In genomic region chr1:9234223-9235122, GRCh38 we compare ENCODE assay signal across 1 cellular context.
A peak's percentile ranks its signal among the peaks of the same experiment; 100 is the strongest.
TF ChIP-seq lines count a peak whose summit lies in the region.

Gene H6PD, plus strand, starts transcription at chr1:9234774. Its CDS starts 10,161 bp downstream, at chr1:9244935.

TF ChIP-seq in HepG2, 621 proteins besides CTCF, POLR2A, EP300 and RAD21 (continued from another document and continues in another):
- TF ChIP-seq ZNF318 (CRISPR knock-in tag; IDR thresholded peaks at IDR 0.05), result no peak
- TF ChIP-seq ZMYM3 (CRISPR knock-in tag; IDR thresholded peaks at IDR 0.05), result peak; percentile 98
- TF ChIP-seq ADNP (CRISPR knock-in tag; IDR thresholded peaks at IDR 0.05), result peak; percentile 91
- 0 out of 2 replicates have a peak, but pooled peaks have one; percentile 36 for TF ChIP-seq ZNF232 (CRISPR knock-in tag; IDR thresholded peaks at IDR 0.05; ENCODE audit: borderline replicate concordance)
- TF ChIP-seq NFYB (CRISPR knock-in tag; IDR thresholded peaks at IDR 0.05), result no peak
- TF ChIP-seq AHR (CRISPR knock-in tag; IDR thresholded peaks at IDR 0.05), result no peak
- peak; percentile 27; the same call in 1 of the 2 replicates for TF ChIP-seq MLX (CRISPR knock-in tag; IDR thresholded peaks at IDR 0.05)
- no peak for TF ChIP-seq PRPF4 (IDR thresholded peaks at IDR 0.05; ENCODE audit: low read depth, low read length, poor library complexity, severe bottlenecking)
- TF ChIP-seq GFI1 (CRISPR knock-in tag; IDR thresholded peaks at IDR 0.05; ENCODE audit: borderline replicate concordance), result peak; percentile 85
- no peak for TF ChIP-seq ZNF354B (CRISPR knock-in tag; IDR thresholded peaks at IDR 0.05)
- TF ChIP-seq SAP130 (CRISPR knock-in tag; IDR thresholded peaks at IDR 0.05; ENCODE audit: low read depth), result peak; percentile 76; the same call in 1 of the 2 replicates
- TF ChIP-seq, protein P1, sequence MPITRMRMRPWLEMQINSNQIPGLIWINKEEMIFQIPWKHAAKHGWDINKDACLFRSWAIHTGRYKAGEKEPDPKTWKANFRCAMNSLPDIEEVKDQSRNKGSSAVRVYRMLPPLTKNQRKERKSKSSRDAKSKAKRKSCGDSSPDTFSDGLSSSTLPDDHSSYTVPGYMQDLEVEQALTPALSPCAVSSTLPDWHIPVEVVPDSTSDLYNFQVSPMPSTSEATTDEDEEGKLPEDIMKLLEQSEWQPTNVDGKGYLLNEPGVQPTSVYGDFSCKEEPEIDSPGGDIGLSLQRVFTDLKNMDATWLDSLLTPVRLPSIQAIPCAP (CRISPR knock-in tag; IDR thresholded peaks at IDR 0.05; ENCODE audit: low read depth), result no peak
- TF ChIP-seq CSRNP1 (CRISPR knock-in tag; IDR thresholded peaks at IDR 0.05), result no peak; the same call in 1 of the 2 replicates
- no peak for TF ChIP-seq FOXK2 (IDR thresholded peaks at IDR 0.05)
- TF ChIP-seq POLR2G (IDR thresholded peaks at IDR 0.05; ENCODE audit: low read depth, low read length), result peak; percentile 79
- TF ChIP-seq ZNF883 (CRISPR knock-in tag; IDR thresholded peaks at IDR 0.05; ENCODE audit: not compliant biosample characterization), result peak; percentile 49
- TF ChIP-seq NFIC (IDR thresholded peaks at IDR 0.05; ENCODE audit: low read length), result no peak
- TF ChIP-seq BRCA1 (CRISPR knock-in tag; IDR thresholded peaks at IDR 0.05), result 0 out of 2 replicates have a peak, but pooled peaks have one; percentile 19
- TF ChIP-seq ZNF180 (CRISPR knock-in tag; IDR thresholded peaks at IDR 0.05; ENCODE audit: borderline replicate concordance, low read depth), result no peak
- no peak for TF ChIP-seq GTF2F1 (IDR thresholded peaks at IDR 0.05; ENCODE audit: low read length)
- TF ChIP-seq ZNF724P (CRISPR knock-in tag; IDR thresholded peaks at IDR 0.05; ENCODE audit: borderline replicate concordance), result peak; percentile 52; the same call in 1 of the 2 replicates
- peak; percentile 77; the same call in 1 of the 2 replicates for TF ChIP-seq MXD3 (CRISPR knock-in tag; IDR thresholded peaks at IDR 0.05)
- no peak for TF ChIP-seq ZNF547 (CRISPR knock-in tag; IDR thresholded peaks at IDR 0.05)
- TF ChIP-seq ZNF629 (CRISPR knock-in tag; conservative IDR thresholded peaks at IDR 0.05), result peak; percentile 99
- TF ChIP-seq ZNF382 (CRISPR knock-in tag; IDR thresholded peaks at IDR 0.05; ENCODE audit: borderline replicate concordance), result no peak
- peak; percentile 99 for TF ChIP-seq ZFY (CRISPR knock-in tag; IDR thresholded peaks at IDR 0.05)
- TF ChIP-seq ATM (IDR thresholded peaks at IDR 0.05; ENCODE audit: borderline replicate concordance), result no peak
- TF ChIP-seq NR1H2 (CRISPR knock-in tag; IDR thresholded peaks at IDR 0.05; ENCODE audit: borderline replicate concordance, low read depth), result no peak
- no peak for TF ChIP-seq ONECUT2 (CRISPR knock-in tag; IDR thresholded peaks at IDR 0.05)
- TF ChIP-seq, protein P2, sequence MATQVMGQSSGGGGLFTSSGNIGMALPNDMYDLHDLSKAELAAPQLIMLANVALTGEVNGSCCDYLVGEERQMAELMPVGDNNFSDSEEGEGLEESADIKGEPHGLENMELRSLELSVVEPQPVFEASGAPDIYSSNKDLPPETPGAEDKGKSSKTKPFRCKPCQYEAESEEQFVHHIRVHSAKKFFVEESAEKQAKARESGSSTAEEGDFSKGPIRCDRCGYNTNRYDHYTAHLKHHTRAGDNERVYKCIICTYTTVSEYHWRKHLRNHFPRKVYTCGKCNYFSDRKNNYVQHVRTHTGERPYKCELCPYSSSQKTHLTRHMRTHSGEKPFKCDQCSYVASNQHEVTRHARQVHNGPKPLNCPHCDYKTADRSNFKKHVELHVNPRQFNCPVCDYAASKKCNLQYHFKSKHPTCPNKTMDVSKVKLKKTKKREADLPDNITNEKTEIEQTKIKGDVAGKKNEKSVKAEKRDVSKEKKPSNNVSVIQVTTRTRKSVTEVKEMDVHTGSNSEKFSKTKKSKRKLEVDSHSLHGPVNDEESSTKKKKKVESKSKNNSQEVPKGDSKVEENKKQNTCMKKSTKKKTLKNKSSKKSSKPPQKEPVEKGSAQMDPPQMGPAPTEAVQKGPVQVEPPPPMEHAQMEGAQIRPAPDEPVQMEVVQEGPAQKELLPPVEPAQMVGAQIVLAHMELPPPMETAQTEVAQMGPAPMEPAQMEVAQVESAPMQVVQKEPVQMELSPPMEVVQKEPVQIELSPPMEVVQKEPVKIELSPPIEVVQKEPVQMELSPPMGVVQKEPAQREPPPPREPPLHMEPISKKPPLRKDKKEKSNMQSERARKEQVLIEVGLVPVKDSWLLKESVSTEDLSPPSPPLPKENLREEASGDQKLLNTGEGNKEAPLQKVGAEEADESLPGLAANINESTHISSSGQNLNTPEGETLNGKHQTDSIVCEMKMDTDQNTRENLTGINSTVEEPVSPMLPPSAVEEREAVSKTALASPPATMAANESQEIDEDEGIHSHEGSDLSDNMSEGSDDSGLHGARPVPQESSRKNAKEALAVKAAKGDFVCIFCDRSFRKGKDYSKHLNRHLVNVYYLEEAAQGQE (IDR thresholded peaks at IDR 0.05; ENCODE audit: borderline replicate concordance in 1 of 2, low read depth in 1 of 2, low read length in 2 of 2), result no peak
- peak; percentile 78; the same call in 1 of the 2 replicates for TF ChIP-seq TBX2 (CRISPR knock-in tag; IDR thresholded peaks at IDR 0.05; ENCODE audit: borderline replicate concordance)
- TF ChIP-seq, protein P3, sequence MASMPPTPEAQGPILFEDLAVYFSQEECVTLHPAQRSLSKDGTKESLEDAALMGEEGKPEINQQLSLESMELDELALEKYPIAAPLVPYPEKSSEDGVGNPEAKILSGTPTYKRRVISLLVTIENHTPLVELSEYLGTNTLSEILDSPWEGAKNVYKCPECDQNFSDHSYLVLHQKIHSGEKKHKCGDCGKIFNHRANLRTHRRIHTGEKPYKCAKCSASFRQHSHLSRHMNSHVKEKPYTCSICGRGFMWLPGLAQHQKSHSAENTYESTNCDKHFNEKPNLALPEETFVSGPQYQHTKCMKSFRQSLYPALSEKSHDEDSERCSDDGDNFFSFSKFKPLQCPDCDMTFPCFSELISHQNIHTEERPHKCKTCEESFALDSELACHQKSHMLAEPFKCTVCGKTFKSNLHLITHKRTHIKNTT (CRISPR knock-in tag; IDR thresholded peaks at IDR 0.05), result no peak
- TF ChIP-seq ZNF672 (CRISPR knock-in tag; IDR thresholded peaks at IDR 0.05), result no peak
- TF ChIP-seq EHMT2 (IDR thresholded peaks at IDR 0.05; ENCODE audit: borderline replicate concordance, low read depth, low read length), result no peak
- TF ChIP-seq HNRNPLL (IDR thresholded peaks at IDR 0.05; ENCODE audit: low read depth, low read length, poor library complexity, severe bottlenecking), result peak; percentile 56
- no peak for TF ChIP-seq TSC22D2 (CRISPR knock-in tag; IDR thresholded peaks at IDR 0.05; ENCODE audit: borderline replicate concordance)
- peak; percentile 96 for TF ChIP-seq ZNF7 (CRISPR knock-in tag; IDR thresholded peaks at IDR 0.05)
- TF ChIP-seq MTF2 (CRISPR knock-in tag; IDR thresholded peaks at IDR 0.05; ENCODE audit: borderline replicate concordance), result no peak
- TF ChIP-seq, protein P4, sequence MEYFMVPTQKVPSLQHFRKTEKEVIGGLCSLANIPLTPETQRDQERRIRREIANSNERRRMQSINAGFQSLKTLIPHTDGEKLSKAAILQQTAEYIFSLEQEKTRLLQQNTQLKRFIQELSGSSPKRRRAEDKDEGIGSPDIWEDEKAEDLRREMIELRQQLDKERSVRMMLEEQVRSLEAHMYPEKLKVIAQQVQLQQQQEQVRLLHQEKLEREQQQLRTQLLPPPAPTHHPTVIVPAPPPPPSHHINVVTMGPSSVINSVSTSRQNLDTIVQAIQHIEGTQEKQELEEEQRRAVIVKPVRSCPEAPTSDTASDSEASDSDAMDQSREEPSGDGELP (IDR thresholded peaks at IDR 0.05; ENCODE audit: borderline replicate concordance, low read depth), result no peak
- TF ChIP-seq, protein P5, sequence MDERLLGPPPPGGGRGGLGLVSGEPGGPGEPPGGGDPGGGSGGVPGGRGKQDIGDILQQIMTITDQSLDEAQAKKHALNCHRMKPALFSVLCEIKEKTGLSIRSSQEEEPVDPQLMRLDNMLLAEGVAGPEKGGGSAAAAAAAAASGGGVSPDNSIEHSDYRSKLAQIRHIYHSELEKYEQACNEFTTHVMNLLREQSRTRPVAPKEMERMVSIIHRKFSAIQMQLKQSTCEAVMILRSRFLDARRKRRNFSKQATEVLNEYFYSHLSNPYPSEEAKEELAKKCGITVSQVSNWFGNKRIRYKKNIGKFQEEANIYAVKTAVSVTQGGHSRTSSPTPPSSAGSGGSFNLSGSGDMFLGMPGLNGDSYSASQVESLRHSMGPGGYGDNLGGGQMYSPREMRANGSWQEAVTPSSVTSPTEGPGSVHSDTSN (CRISPR knock-in tag; IDR thresholded peaks at IDR 0.05), result no peak
- TF ChIP-seq MAFF (IDR thresholded peaks at IDR 0.05; ENCODE audit: low read depth, low read length), result no peak
